In genomic region chr10:70145666-70146488, GRCh38 we compare ENCODE assay signal across 8 cellular contexts. TPM values are rescaled to one million over a fixed set of nuclear protein-coding genes. Genes with fewer than 3 reads are reported as not detected.
DNase-seq lines count a peak whose midpoint lies in the region; ATAC-seq and TF ChIP-seq lines count a peak whose summit lies in the region.

No MANE protein-coding gene starts in this region.

- POLR2A ChIA-PET in OCI-LY7 (lab: Charles Lee), result interaction anchor here (0.6 to 1.7 kb wide), 15 partner anchors 11 to 291 kb away, joined by 3 to 12 read pairs (median 4); partner anchors contain the start of genes EIF4EBP2 and SAR1A
- POLR2A ChIA-PET in naive thymus-derived CD4-positive, alpha-beta T cell (lab: Charles Lee), result interaction anchor here (0.6 to 7.7 kb wide), 23 partner anchors 11 to 681 kb away, joined by 3 to 139 read pairs (median 4); partner anchors contain the start of genes EIF4EBP2, PRF1 and SAR1A

- peak overlapping the region; percentile 27 for H2AFZ ChIP-seq in OCI-LY7 (ENCODE audit: low read length)
- peak overlapping the region; percentile 11 for H2AFZ ChIP-seq in fibroblast of lung (ENCODE audit: low read length)

- H3K9me2 ChIP-seq in OCI-LY7 (ENCODE audit: insufficient read depth, low read length), result no peaks in the 10 kb centered on the region

- H3K79me2 ChIP-seq in OCI-LY7 (ENCODE audit: insufficient read depth, low read depth, low read length) (no peaks in the 10 kb centered on the region; the same call in 1 of the 2 replicates), fibroblast of lung (ENCODE audit: control insufficient read depth, insufficient read depth, low read length) (peaks cover 24% of the 10 kb centered on the region)

- no peaks in the 10 kb centered on the region for H3K9me3 ChIP-seq in BLaER1 treated with 17β-estradiol and CSF1 and Interleukin-3, amounts not matched to agents 10 nM and 100 nM (replicated peaks in 1 of 11)
- H3K9me3 ChIP-seq in OCI-LY7 (ENCODE audit: low read length) (no peaks in the 10 kb centered on the region), fibroblast of lung (ENCODE audit: control insufficient read depth, insufficient read depth, low read depth, low read length) (no peaks in the 10 kb centered on the region)
- H3K9me3 ChIP-seq in naive thymus-derived CD4-positive, alpha-beta T cell (ENCODE audit: control insufficient read depth in 2 of 3, low read length in 3 of 3), result no peaks in the 10 kb centered on the region

- H3K4me3 Mint-ChIP-seq in activated T-cell treated with anti-CD3 and anti-CD28 coated beads, Interleukin-2, amount 50 U/mL, for 72 hours, result peak overlapping the region; percentile 83 to 92
- H3K4me3 Mint-ChIP-seq in naive thymus-derived CD4-positive, alpha-beta T cell, result peak overlapping the region; percentile 89 to 96 (median 93)
- peak overlapping the region; percentile 91 to 93 for H3K4me3 Mint-ChIP-seq in stimulated activated naive B cell treated with anti-CD40 and anti-IgM and Interleukin-4, amounts not matched to agents 10 μg/mL and 1 μg/mL and 100 μg/mL, for 72 hours

- peaks cover 29% of the 10 kb centered on the region for H3K4me1 Mint-ChIP-seq in activated T-cell treated with anti-CD3 and anti-CD28 coated beads, Interleukin-2, amount 50 U/mL, for 72 hours (ENCODE audit: low read depth)
- H3K4me1 Mint-ChIP-seq in naive thymus-derived CD4-positive, alpha-beta T cell, result peaks cover 15 to 46% (median 36%) of the 10 kb centered on the region in 7 donors
- peaks cover 23 to 37% of the 10 kb centered on the region in 2 donors for H3K4me1 Mint-ChIP-seq in stimulated activated naive B cell treated with anti-CD40 and anti-IgM and Interleukin-4, amounts not matched to agents 10 μg/mL and 1 μg/mL and 100 μg/mL, for 72 hours

- H3K27me3 Mint-ChIP-seq in activated T-cell treated with anti-CD3 and anti-CD28 coated beads, Interleukin-2, amount 50 U/mL, for 72 hours (ENCODE audit: low read depth), result no peaks in the 10 kb centered on the region
- no peaks in the 10 kb centered on the region for H3K27me3 Mint-ChIP-seq in naive thymus-derived CD4-positive, alpha-beta T cell
- H3K27me3 Mint-ChIP-seq in stimulated activated naive B cell treated with anti-CD40 and anti-IgM and Interleukin-4, amounts not matched to agents 10 μg/mL and 1 μg/mL and 100 μg/mL, for 72 hours, result no peaks in the 10 kb centered on the region

- H3K4me2 ChIP-seq in BLaER1 treated with 17β-estradiol and CSF1 and Interleukin-3, amounts not matched to agents 10 nM and 100 nM, result peak overlapping the region; percentile 86 to 100 (median 96)
- H3K4me2 ChIP-seq in OCI-LY7 (ENCODE audit: low read length) (peak overlapping the region; percentile 90), fibroblast of lung (ENCODE audit: extremely low read depth, insufficient read depth, low read length) (peak overlapping the region; percentile 87)

- H4K20me1 ChIP-seq in BLaER1 treated with 17β-estradiol and CSF1 and Interleukin-3, amounts not matched to agents 10 nM and 100 nM, result peaks cover 0 to 59% (median 34%) of the 10 kb centered on the region in 11 experiments; a peak in 14 of 22 replicates
- no peaks in the 10 kb centered on the region for H4K20me1 ChIP-seq in OCI-LY7 (ENCODE audit: insufficient read depth, low read length)
- no peaks in the 10 kb centered on the region for H4K20me1 ChIP-seq in fibroblast of lung (ENCODE audit: control insufficient read depth, extremely low read depth, insufficient read depth, low read length)

- peak overlapping the region; percentile 79 to 92 (median 87) for H3K9ac ChIP-seq in BLaER1 treated with 17β-estradiol and CSF1 and Interleukin-3, amounts not matched to agents 10 nM and 100 nM
- peak overlapping the region; percentile 73 for H3K9ac ChIP-seq in fibroblast of lung (ENCODE audit: insufficient read depth, low read length)

- H3K36me3 Mint-ChIP-seq in activated T-cell treated with anti-CD3 and anti-CD28 coated beads, Interleukin-2, amount 50 U/mL, for 72 hours (ENCODE audit: insufficient read depth in 2 of 2), result peaks cover 0 to 2% of the 10 kb centered on the region in 2 donors
- peaks cover 2 to 14% (median 5%) of the 10 kb centered on the region in 5 donors for H3K36me3 Mint-ChIP-seq in naive thymus-derived CD4-positive, alpha-beta T cell
- peaks cover 24 to 25% of the 10 kb centered on the region in 2 donors for H3K36me3 Mint-ChIP-seq in stimulated activated naive B cell treated with anti-CD40 and anti-IgM and Interleukin-4, amounts not matched to agents 10 μg/mL and 1 μg/mL and 100 μg/mL, for 72 hours

- no peaks in the 10 kb centered on the region for H3K27me3 ChIP-seq in BLaER1 treated with 17β-estradiol and CSF1 and Interleukin-3, amounts not matched to agents 10 nM and 100 nM
- H3K27me3 ChIP-seq in fibroblast of lung (ENCODE audit: control insufficient read depth, insufficient read depth, low read length), result no peaks in the 10 kb centered on the region
- no peaks in the 10 kb centered on the region for H3K27me3 ChIP-seq in naive thymus-derived CD4-positive, alpha-beta T cell (ENCODE audit: control insufficient read depth in 2 of 2, insufficient read depth in 2 of 2, low read length in 2 of 2)

- CTCF ChIA-PET in OCI-LY7 (lab: Charles Lee; ENCODE audit: unreplicated experiment), result interaction anchor here (0.7 to 1.6 kb wide), 6 partner anchors 11 to 234 kb away, joined by 3 to 10 read pairs (median 5); no protein-coding TSS in a partner anchor
- CTCF ChIA-PET in naive thymus-derived CD4-positive, alpha-beta T cell (lab: Charles Lee), result interaction anchor here (0.6 to 3.8 kb wide), 32 partner anchors 7 to 1176 kb away, joined by 3 to 49 read pairs (median 4); partner anchors contain the start of genes AIFM2 and SAR1A

- H3K36me3 ChIP-seq in BLaER1 treated with 17β-estradiol and CSF1 and Interleukin-3, amounts not matched to agents 10 nM and 100 nM, result peaks cover 27 to 34% (median 29%) of the 10 kb centered on the region in 11 experiments
- H3K36me3 ChIP-seq in OCI-LY7 (ENCODE audit: insufficient read depth, low read length), result peaks cover 28% of the 10 kb centered on the region
- peaks cover 1% of the 10 kb centered on the region for H3K36me3 ChIP-seq in fibroblast of lung (ENCODE audit: control insufficient read depth, insufficient read depth, low read length)
- H3K36me3 ChIP-seq in naive thymus-derived CD4-positive, alpha-beta T cell (ENCODE audit: control insufficient read depth in 2 of 3, insufficient read depth in 3 of 3, low read length in 3 of 3), result peaks cover 0 to 15% (median 0%) of the 10 kb centered on the region in 3 experiments

- peak; percentile 35 for ATAC-seq in HG03378 (IDR thresholded peaks at IDR 0.05; ENCODE audit: unreplicated experiment)
- ATAC-seq in activated T-cell treated with anti-CD3 and anti-CD28 coated beads, Interleukin-2, amount 50 U/mL, for 72 hours (replicated peaks in 1 of 2), result peak; percentile 66 to 73
- peak; percentile 72 for ATAC-seq in naive thymus-derived CD4-positive, alpha-beta T cell
- ATAC-seq in stimulated activated naive B cell treated with anti-CD40 and anti-IgM and Interleukin-4, amounts not matched to agents 10 μg/mL and 1 μg/mL and 100 μg/mL, for 72 hours (replicated peaks), result peak; percentile 67 to 74

- no TSS peak for BruUV-seq in OCI-LY7 (replicated peaks; lab: Mats Ljungman, UMichigan)

- H3K27ac Mint-ChIP-seq in activated T-cell treated with anti-CD3 and anti-CD28 coated beads, Interleukin-2, amount 50 U/mL, for 72 hours, result peak overlapping the region; percentile 26
- H3K27ac Mint-ChIP-seq in naive thymus-derived CD4-positive, alpha-beta T cell, result peak overlapping the region; percentile 72 to 97 (median 93)
- H3K27ac Mint-ChIP-seq in stimulated activated naive B cell treated with anti-CD40 and anti-IgM and Interleukin-4, amounts not matched to agents 10 μg/mL and 1 μg/mL and 100 μg/mL, for 72 hours, result peak overlapping the region; percentile 98

- no peaks in the 10 kb centered on the region for H3K9me3 Mint-ChIP-seq in activated T-cell treated with anti-CD3 and anti-CD28 coated beads, Interleukin-2, amount 50 U/mL, for 72 hours
- H3K9me3 Mint-ChIP-seq in naive thymus-derived CD4-positive, alpha-beta T cell, result no peaks in the 10 kb centered on the region
- no peaks in the 10 kb centered on the region for H3K9me3 Mint-ChIP-seq in stimulated activated naive B cell treated with anti-CD40 and anti-IgM and Interleukin-4, amounts not matched to agents 10 μg/mL and 1 μg/mL and 100 μg/mL, for 72 hours

- peaks cover 27 to 40% (median 34%) of the 10 kb centered on the region in 10 experiments for H3K4me1 ChIP-seq in BLaER1 treated with 17β-estradiol and CSF1 and Interleukin-3, amounts not matched to agents 10 nM and 100 nM
- H3K4me1 ChIP-seq in OCI-LY7 (ENCODE audit: insufficient read depth, low read length, poor library complexity, severe bottlenecking) (peaks cover 17% of the 10 kb centered on the region), fibroblast of lung (ENCODE audit: control insufficient read depth, extremely low read depth, insufficient read depth, low read length) (peaks cover 2% of the 10 kb centered on the region)
- peaks cover 13 to 22% of the 10 kb centered on the region in 2 donors for H3K4me1 ChIP-seq in naive thymus-derived CD4-positive, alpha-beta T cell (ENCODE audit: control insufficient read depth in 2 of 2, insufficient read depth in 2 of 2, low read length in 2 of 2)

- DNase-seq in GM19238 (ENCODE audit: insufficient read length, low spot score), result peak; percentile 73
- peak; percentile 84 for DNase-seq in OCI-LY7 (ENCODE audit: low spot score)
- DNase-seq in activated T-cell treated with anti-CD3 and anti-CD28 coated beads, Interleukin-2, amount 50 U/mL, for 72 hours, result peak; percentile 75 to 81
- DNase-seq in fibroblast of lung (ENCODE audit: low read depth in 2 of 2), result peak; percentile 59 to 64
- DNase-seq in naive thymus-derived CD4-positive, alpha-beta T cell, result peak; percentile 64 to 80 (median 73)
- peak; percentile 63 for DNase-seq in stimulated activated naive B cell treated with anti-CD40 and anti-IgM and Interleukin-4, amounts not matched to agents 10 μg/mL and 1 μg/mL and 100 μg/mL, for 72 hours

- H3K4me3 ChIP-seq in BLaER1 treated with 17β-estradiol and CSF1 and Interleukin-3, amounts not matched to agents 10 nM and 100 nM, result peak overlapping the region; percentile 62 to 78 (median 70)
- H3K4me3 ChIP-seq in OCI-LY7 (ENCODE audit: low read depth, low read length, poor library complexity, severe bottlenecking), result peak overlapping the region; percentile 76
- H3K4me3 ChIP-seq in fibroblast of lung (replicated peaks in 1 of 4; ENCODE audit: control extremely low read depth in 1 of 4, insufficient read depth in 1 of 4, low read depth in 3 of 4, low read length in 4 of 4), result peak overlapping the region; percentile 48 to 67 (median 60)
- H3K4me3 ChIP-seq in naive thymus-derived CD4-positive, alpha-beta T cell (ENCODE audit: low read length), result peak overlapping the region; percentile 79

- TF ChIP-seq CTCF in OCI-LY7 (conservative IDR thresholded peaks at IDR 0.05; ENCODE audit: low read length), result peak; percentile 69
- TF ChIP-seq CTCF in fibroblast of lung (conservative IDR thresholded peaks at IDR 0.05 in 1 of 2, IDR thresholded peaks at IDR 0.05 in 1 of 2; ENCODE audit: low read depth in 1 of 2, low read length in 2 of 2), result peak in 1 of 2 donors; percentile 16

- peak overlapping the region; percentile 65 to 94 (median 88); a peak in 21 of 22 replicates for H3K27ac ChIP-seq in BLaER1 treated with 17β-estradiol and CSF1 and Interleukin-3, amounts not matched to agents 10 nM and 100 nM
- H3K27ac ChIP-seq in OCI-LY7 (ENCODE audit: low read depth, low read length, poor library complexity, severe bottlenecking) (peak overlapping the region; percentile 78), fibroblast of lung (ENCODE audit: insufficient read depth, low read length) (peak overlapping the region; percentile 89)
- peak overlapping the region; percentile 80 for H3K27ac ChIP-seq in naive thymus-derived CD4-positive, alpha-beta T cell (ENCODE audit: low read depth, low read length)

- intact Hi-C loops in OCI-LY7 (cut with micrococcal nuclease; ENCODE audit: unreplicated experiment), result loop anchor here (1.0 to 10.0 kb wide), 2 partner anchors 24 to 219 kb away; partner anchors contain the start of gene SAR1A
- intact Hi-C loops in naive thymus-derived CD4-positive, alpha-beta T cell (cut with micrococcal nuclease), result loop anchor here (1.0 to 5.0 kb wide), 16 partner anchors 14 to 829 kb away; partner anchors contain the start of genes AIFM2 (in 2 of the 2), EIF4EBP2 (in 2 of the 2), LRRC20 (in 2 of the 2) and PPA1 (in 2 of the 2)

RNA-seq across cellular contexts. Expression of gene TYSND1, which starts 0.6 kb away (rescaled TPM):
- 32.5 and 33.4 TPM in 2 replicates for total RNA-seq in OCI-LY7 (2014; rRNA removed; shearing (Covaris generic))
- total RNA-seq in OCI-LY7 (2022) (47.3 and 48.1 TPM in 2 replicates), fibroblast of lung (12.8 and 15.5 TPM in 2 replicates)
- total RNA-seq in activated T-cell treated with anti-CD3 and anti-CD28 coated beads, Interleukin-2, amount 50 U/mL, for 72 hours, result 10 to 100 TPM; 11.8 to 13.8 TPM
- polyA plus RNA-seq in fibroblast of lung, result 2.4 and 2.6 TPM in 2 replicates
- 3.3 and 3.6 TPM in 2 replicates for polyA plus RNA-seq in fibroblast of lung (2012)
- 2.9 and 6.2 TPM in 2 replicates for polyA minus RNA-seq in fibroblast of lung (ENCODE audit: low replicate concordance)
- total RNA-seq in naive thymus-derived CD4-positive, alpha-beta T cell, result 10 to 100 TPM; 13.8 to 35.9 (median 19.5) TPM
- polyA plus RNA-seq in naive thymus-derived CD4-positive, alpha-beta T cell, result 10 to 100 TPM; 21.0 to 25.0 TPM

RNA-seq across cellular contexts. Expression of gene AIFM2, which starts 13.3 kb away (rescaled TPM):
- total RNA-seq in OCI-LY7 (2014; rRNA removed; shearing (Covaris generic)), result 1.1 and 1.7 TPM in 2 replicates
- total RNA-seq in OCI-LY7 (2022) (2.4 and 2.6 TPM in 2 replicates), fibroblast of lung (10.0 and 15.5 TPM in 2 replicates)
- total RNA-seq in activated T-cell treated with anti-CD3 and anti-CD28 coated beads, Interleukin-2, amount 50 U/mL, for 72 hours, result 1 to 10 TPM; 6.4 to 7.2 TPM
- polyA plus RNA-seq in fibroblast of lung, result 11.1 and 15.6 TPM in 2 replicates
- 12.3 and 21.5 TPM in 2 replicates for polyA plus RNA-seq in fibroblast of lung (2012)
- polyA minus RNA-seq in fibroblast of lung (ENCODE audit: low replicate concordance), result 12.1 and 17.0 TPM in 2 replicates
- 1 to 10 TPM; 3.0 to 5.5 (median 3.2) TPM for total RNA-seq in naive thymus-derived CD4-positive, alpha-beta T cell
- polyA plus RNA-seq in naive thymus-derived CD4-positive, alpha-beta T cell, result 1 to 10 TPM in 1 of 2 donors, under 1 TPM in 1; 0.91 to 2.9 TPM

RNA-seq across cellular contexts. Expression of gene SAR1A, which starts 24.4 kb away (rescaled TPM):
- total RNA-seq in OCI-LY7 (2014; rRNA removed; shearing (Covaris generic)), result 39.4 and 39.5 TPM in 2 replicates
- total RNA-seq in OCI-LY7 (2022) (71.0 and 81.4 TPM in 2 replicates), fibroblast of lung (235 and 247 TPM in 2 replicates)
- total RNA-seq in activated T-cell treated with anti-CD3 and anti-CD28 coated beads, Interleukin-2, amount 50 U/mL, for 72 hours, result 10 to 100 TPM; 87.8 to 97.1 TPM
- polyA plus RNA-seq in fibroblast of lung, result 132 and 138 TPM in 2 replicates
- polyA plus RNA-seq in fibroblast of lung (2012), result 113 and 161 TPM in 2 replicates
- 104 and 114 TPM in 2 replicates for polyA minus RNA-seq in fibroblast of lung (ENCODE audit: low replicate concordance)
- total RNA-seq in naive thymus-derived CD4-positive, alpha-beta T cell, result 100 to 1,000 TPM in 3 of 5 experiments, 10 to 100 TPM in 2; 81.6 to 124 (median 119) TPM
- polyA plus RNA-seq in naive thymus-derived CD4-positive, alpha-beta T cell, result 10 to 100 TPM; 14.2 to 17.8 TPM

Comparison
In these comparisons a context has a peak if more than half of its experiments do, and no peak if none do; other contexts are left out.
1. Peak in every context shown above with its lines: DNase-seq, ATAC-seq, H3K4me3 ChIP-seq and H3K27ac ChIP-seq.
2. H3K27ac Mint-ChIP-seq: peak in every context shown above with its lines; median percentile 98 in stimulated activated naive B cell treated with anti-CD40 and anti-IgM and Interleukin-4, amounts not matched to agents 10 μg/mL and 1 μg/mL and 100 μg/mL, for 72 hours; 93 in naive thymus-derived CD4-positive, alpha-beta T cell; 26 in activated T-cell treated with anti-CD3 and anti-CD28 coated beads, Interleukin-2, amount 50 U/mL, for 72 hours.